Comparison of ENCODE assay signal across 11 cellular contexts in genomic region chr10:11516419-11516721, GRCh38.
DNase-seq lines count a peak whose midpoint lies in the region; ATAC-seq lines count a peak whose summit lies in the region.
"Had no signal": no experiment of that assay in that cellular context is flagged by ENCODE, and none has a peak within 500 bp of the region (broad histone marks: within the 10 kb centered on the region; RNA-seq: fewer than 3 reads in every experiment).

No MANE protein-coding gene starts in this region.

- no peaks in the 10 kb centered on the region for H3K27me3 ChIP-seq in mesendoderm (ENCODE audit: insufficient read depth, low read length, poor library complexity)
- H3K27me3 ChIP-seq: gastrocnemius medialis, sigmoid colon had no signal

- H3K36me3 ChIP-seq in mesendoderm (ENCODE audit: control insufficient read depth, insufficient read depth, low read length), result no peaks in the 10 kb centered on the region
- H3K36me3 ChIP-seq: gastrocnemius medialis, sigmoid colon had no signal

- H3K4me1 ChIP-seq in mesendoderm (ENCODE audit: control insufficient read depth, low read depth, low read length), result no peaks in the 10 kb centered on the region
- H3K4me1 ChIP-seq: gastrocnemius medialis, sigmoid colon had no signal

- no peaks in the 10 kb centered on the region for H3K79me1 ChIP-seq in mesendoderm (ENCODE audit: low read length)

- intact Hi-C loops in activated CD4-positive, alpha-beta T cell treated with anti-CD3 and anti-CD28 coated beads for 36 hours (cut with DNase I, micrococcal nuclease), result loop anchor here (1.0 to 10.0 kb wide), 11 partner anchors 36 to 470 kb away; partner anchors contain the start of genes USP6NL (in 2 of the 2) and PROSER2 (in 1 of the 2)

- no CpG with 5 or more reads among the region's 1 CpG for WGBS in mesendoderm (ENCODE audit: extremely low coverage, insufficient coverage, low lambda C conversion rate)

- no peak overlapping the region for H3K27ac ChIP-seq in mesendoderm (ENCODE audit: low read depth, low read length)
- H3K27ac ChIP-seq: gastrocnemius medialis, sigmoid colon had no signal

- H3K79me2 ChIP-seq in mesendoderm (ENCODE audit: control insufficient read depth, insufficient read depth, low read length), result no peaks in the 10 kb centered on the region

- H2BK5ac ChIP-seq in mesendoderm (ENCODE audit: low read length), result no peak overlapping the region

- no peak overlapping the region for H3K23ac ChIP-seq in mesendoderm (ENCODE audit: low read length)

- no peak overlapping the region for H4K5ac ChIP-seq in mesendoderm (ENCODE audit: low read length)

- CTCF ChIA-PET in activated CD4-positive, alpha-beta T cell treated with anti-CD3 and anti-CD28 coated beads for 36 hours (lab: Charles Lee), result interaction anchor here (0.6 to 5.8 kb wide), 9 partner anchors 11 to 266 kb away, joined by 3 to 125 read pairs (median 4); no protein-coding TSS in a partner anchor

- no peak overlapping the region for H4K8ac ChIP-seq in mesendoderm (ENCODE audit: low read depth, low read length)

- H3K4ac ChIP-seq in mesendoderm (ENCODE audit: low read depth, low read length), result no peak overlapping the region

- no peak for DNase-seq in activated CD4-positive, alpha-beta T cell treated with anti-CD3 and anti-CD28 coated beads for 36 hours
- DNase-seq in activated CD4-positive, alpha-beta T cell treated with anti-CD3 and anti-CD28 coated beads for 4 hours, result no peak
- DNase-seq in memory B cell (ENCODE audit: low spot score in 2 of 2) (peak in 1 of 2 donors; percentile 27), cerebellar cortex (ENCODE audit: low spot score) (no peak), NCI-H2227 treated with DMSO at 0.1 percent for 48 hours (lab: John Stamatoyannopoulos, UW) (no peak), mesendoderm (no peak)
- DNase-seq: gastrocnemius medialis, NCI-H510A, sigmoid colon had no signal

- no peak overlapping the region for H2AK5ac ChIP-seq in mesendoderm (ENCODE audit: low read length)

- peak; percentile 78 for ATAC-seq in activated CD4-positive, alpha-beta T cell treated with anti-CD3 and anti-CD28 coated beads for 36 hours
- ATAC-seq in GM21717 (IDR thresholded peaks at IDR 0.05; ENCODE audit: unreplicated experiment) (peak; percentile 58), HG03432 (IDR thresholded peaks at IDR 0.05; ENCODE audit: unreplicated experiment) (peak; percentile 68), memory B cell (ENCODE audit: low read depth) (peak; percentile 84)

- POLR2A ChIA-PET in activated CD4-positive, alpha-beta T cell treated with anti-CD3 and anti-CD28 coated beads for 36 hours (lab: Charles Lee), result no interaction called here

- H3K4me3 Mint-ChIP-seq in activated CD4-positive, alpha-beta T cell treated with anti-CD3 and anti-CD28 coated beads for 36 hours, result no peak overlapping the region
- H3K4me3 Mint-ChIP-seq in memory B cell, result no peak overlapping the region

- H3K9ac ChIP-seq in mesendoderm (ENCODE audit: low read length), result no peak overlapping the region

- no peak overlapping the region for H2BK15ac ChIP-seq in mesendoderm (replicated peaks; ENCODE audit: low read depth)

- H3K36me3 Mint-ChIP-seq in activated CD4-positive, alpha-beta T cell treated with anti-CD3 and anti-CD28 coated beads for 36 hours (ENCODE audit: low read depth), result peaks cover 5% of the 10 kb centered on the region
- H3K36me3 Mint-ChIP-seq in memory B cell, result peaks cover 18% of the 10 kb centered on the region

- H3K4me2 ChIP-seq in mesendoderm (ENCODE audit: low read length), result no peak overlapping the region

- no peaks in the 10 kb centered on the region for H3K9me3 Mint-ChIP-seq in activated CD4-positive, alpha-beta T cell treated with anti-CD3 and anti-CD28 coated beads for 36 hours (ENCODE audit: low read depth)
- H3K9me3 Mint-ChIP-seq in memory B cell, result no peaks in the 10 kb centered on the region

- H3K4me1 Mint-ChIP-seq in activated CD4-positive, alpha-beta T cell treated with anti-CD3 and anti-CD28 coated beads for 36 hours, result peaks cover 21% of the 10 kb centered on the region
- H3K4me1 Mint-ChIP-seq in memory B cell, result peaks cover 38% of the 10 kb centered on the region

- H3K18ac ChIP-seq in mesendoderm (ENCODE audit: low read length), result no peak overlapping the region

- peaks cover 7% of the 10 kb centered on the region for H3K27me3 Mint-ChIP-seq in activated CD4-positive, alpha-beta T cell treated with anti-CD3 and anti-CD28 coated beads for 36 hours
- H3K27me3 Mint-ChIP-seq in memory B cell, result no peaks in the 10 kb centered on the region

- H3K27ac Mint-ChIP-seq in activated CD4-positive, alpha-beta T cell treated with anti-CD3 and anti-CD28 coated beads for 36 hours, result no peak overlapping the region
- peak overlapping the region; percentile 80 for H3K27ac Mint-ChIP-seq in memory B cell

- H2BK120ac ChIP-seq in mesendoderm (ENCODE audit: low read depth, low read length), result no peak overlapping the region

- no peak overlapping the region for H3K56ac ChIP-seq in mesendoderm (ENCODE audit: low read length)

- H3K4me3 ChIP-seq in mesendoderm (ENCODE audit: low read length), result no peak overlapping the region
- H3K4me3 ChIP-seq: gastrocnemius medialis, sigmoid colon had no signal
